23 cellular contexts compared by ENCODE assay signal in the genomic region with DNA sequence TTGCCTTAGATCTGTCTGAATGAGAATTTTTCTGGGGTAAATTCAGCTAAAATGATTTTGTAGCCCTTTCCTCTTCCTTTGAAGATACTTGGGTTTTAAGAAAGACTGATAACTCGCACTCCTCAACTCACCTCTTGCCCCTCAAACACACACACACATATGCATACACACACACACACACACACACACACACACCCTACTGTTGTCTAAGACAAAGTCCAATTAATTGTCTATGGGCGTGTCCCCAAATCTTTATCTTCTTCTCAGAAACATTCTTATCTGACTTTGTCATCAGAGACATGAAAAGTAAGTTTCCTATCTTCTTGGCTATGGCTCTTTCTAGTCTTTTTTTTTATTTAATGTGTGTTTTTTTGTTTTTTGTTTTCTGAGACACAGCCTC. TPM values are rescaled to one million over a fixed set of nuclear protein-coding genes. Genes with fewer than 3 reads are reported as not detected.
DNase-seq lines count a peak whose midpoint lies in the region; ATAC-seq and TF ChIP-seq lines count a peak whose summit lies in the region.
"Had no signal": no experiment of that assay in that cellular context is flagged by ENCODE, and none has a peak within 500 bp of the region (broad histone marks: within the 10 kb centered on the region; RNA-seq: fewer than 3 reads in every experiment).

No MANE protein-coding gene starts in this region.

- peak; percentile 62 to 63 for DNase-seq in Caco-2
- no peak for DNase-seq in T-helper 2 cell treated with Interferon-gamma antibody and Interleukin-4, amounts not matched to agents 5 μg/mL and 100 μg/mL, for 36 hours (ENCODE audit: low spot score)
- DNase-seq in hepatocyte (ENCODE audit: low spot score) = peak; percentile 11
- DNase-seq in neural crest cell (ENCODE audit: low read depth, low spot score) = no peak
- no peak for DNase-seq in mesendoderm
- no peak for DNase-seq in MV-4-11 (lab: John Stamatoyannopoulos, UW)
- DNase-seq: AML-193; CD4-positive, alpha-beta T cell; CD8-positive, alpha-beta T cell; DMS 273 treated with DMSO at 0.1 percent for 48 hours; DMS153; DMS53; DMS79; DND-41; EL; GDM1 had no signal

- H3K27me3 Mint-ChIP-seq in Caco-2 (ENCODE audit: insufficient read depth, unreplicated experiment) (no peaks in the 10 kb centered on the region), neural crest cell (ENCODE audit: low read depth) (no peaks in the 10 kb centered on the region)
- peaks cover 68% of the 10 kb centered on the region for H3K27me3 Mint-ChIP-seq in T-helper 2 cell treated with Interferon-gamma antibody and Interleukin-4, amounts not matched to agents 5 μg/mL and 100 μg/mL, for 36 hours (ENCODE audit: low read depth)

- no peak overlapping the region for H3K4me2 ChIP-seq in hepatocyte
- H3K4me2 ChIP-seq in mesendoderm (ENCODE audit: low read length) = no peak overlapping the region
- H3K4me2 ChIP-seq: A549; BLaER1 treated with 17β-estradiol and CSF1 and Interleukin-3, amounts not matched to agents 10 nM and 100 nM had no signal

- WGBS in hepatocyte (ENCODE audit: low lambda C conversion rate, missing lambda C conversion rate) = 55% methylated on average over 2 of the region's 2 CpGs
- WGBS in mesendoderm (ENCODE audit: extremely low coverage, insufficient coverage, low lambda C conversion rate) = no CpG with 5 or more reads among the region's 2 CpGs

- H3K4me3 Mint-ChIP-seq in Caco-2 (ENCODE audit: unreplicated experiment) = peak overlapping the region; percentile 22
- peak overlapping the region; percentile 16 for H3K4me3 Mint-ChIP-seq in T-helper 2 cell treated with Interferon-gamma antibody and Interleukin-4, amounts not matched to agents 5 μg/mL and 100 μg/mL, for 36 hours
- H3K4me3 Mint-ChIP-seq in neural crest cell = no peak overlapping the region
- H3K4me3 Mint-ChIP-seq: B cell; CD4-positive, alpha-beta T cell; CD8-positive, alpha-beta T cell had no signal

- no peaks in the 10 kb centered on the region for H4K20me1 ChIP-seq in hepatocyte (ENCODE audit: insufficient read depth, poor library complexity, severe bottlenecking)
- H4K20me1 ChIP-seq: BLaER1 treated with 17β-estradiol and CSF1 and Interleukin-3, amounts not matched to agents 10 nM and 100 nM had no signal

- H3K79me1 ChIP-seq in mesendoderm (ENCODE audit: low read length) = no peaks in the 10 kb centered on the region

- H3K56ac ChIP-seq in mesendoderm (ENCODE audit: low read length) = no peak overlapping the region

- H3K9ac ChIP-seq in mesendoderm (ENCODE audit: low read length) = no peak overlapping the region
- H3K9ac ChIP-seq: BLaER1 treated with 17β-estradiol and CSF1 and Interleukin-3, amounts not matched to agents 10 nM and 100 nM had no signal

- CTCF ChIA-PET in Caco-2 (lab: Charles Lee) = no interaction called here

- no peak overlapping the region for H4K5ac ChIP-seq in mesendoderm (ENCODE audit: low read length)

- H3K27ac ChIP-seq in hepatocyte (no peak overlapping the region), mesendoderm (ENCODE audit: low read depth, low read length) (no peak overlapping the region)
- H3K27ac ChIP-seq: 22Rv1; A549; BLaER1 treated with 17β-estradiol and CSF1 and Interleukin-3, amounts not matched to agents 10 nM and 100 nM; C4-2B had no signal

- intact Hi-C loops in Caco-2 (cut with micrococcal nuclease; ENCODE audit: unreplicated experiment) = loop anchor here (2.0 kb wide), 1 partner anchor 28 kb away; no protein-coding TSS in a partner anchor

- H3K36me3 Mint-ChIP-seq in Caco-2 (ENCODE audit: insufficient read depth, unreplicated experiment) = peaks cover 7% of the 10 kb centered on the region
- no peaks in the 10 kb centered on the region for H3K36me3 Mint-ChIP-seq in T-helper 2 cell treated with Interferon-gamma antibody and Interleukin-4, amounts not matched to agents 5 μg/mL and 100 μg/mL, for 36 hours (ENCODE audit: low read depth)
- no peaks in the 10 kb centered on the region for H3K36me3 Mint-ChIP-seq in neural crest cell (ENCODE audit: low read depth)
- H3K36me3 Mint-ChIP-seq: CD8-positive, alpha-beta T cell had no signal

- H2AK5ac ChIP-seq in mesendoderm (ENCODE audit: low read length) = no peak overlapping the region

- H3K23ac ChIP-seq in mesendoderm (ENCODE audit: low read length) = no peak overlapping the region

- H3K36me3 ChIP-seq in Caco-2 (ENCODE audit: control insufficient read depth, insufficient read depth, low read length) (no peaks in the 10 kb centered on the region), hepatocyte (replicated peaks; ENCODE audit: insufficient read depth, low read depth) (no peaks in the 10 kb centered on the region), mesendoderm (ENCODE audit: control insufficient read depth, insufficient read depth, low read length) (no peaks in the 10 kb centered on the region)
- H3K36me3 ChIP-seq: BLaER1 treated with 17β-estradiol and CSF1 and Interleukin-3, amounts not matched to agents 10 nM and 100 nM had no signal

- peaks cover 22% of the 10 kb centered on the region for H3K4me1 ChIP-seq in Caco-2
- no peaks in the 10 kb centered on the region for H3K4me1 ChIP-seq in hepatocyte (ENCODE audit: insufficient read depth)
- H3K4me1 ChIP-seq in mesendoderm (ENCODE audit: control insufficient read depth, low read depth, low read length) = peaks cover 2% of the 10 kb centered on the region

- TF ChIP-seq CTCF in Caco-2 (IDR thresholded peaks at IDR 0.05; ENCODE audit: insufficient read depth in 1 of 2, low read depth in 1 of 2, low read length in 1 of 2, severe bottlenecking in 1 of 2, unreplicated experiment in 1 of 2) (no peak), hepatocyte (IDR thresholded peaks at IDR 0.05; ENCODE audit: poor library complexity) (no peak), neural crest cell (conservative IDR thresholded peaks at IDR 0.05) (no peak)

- POLR2A ChIA-PET in Caco-2 (lab: Charles Lee) = no interaction called here

- no peak overlapping the region for H2BK5ac ChIP-seq in mesendoderm (ENCODE audit: low read length)

- no peak for ATAC-seq in HG03442 (IDR thresholded peaks at IDR 0.05; ENCODE audit: unreplicated experiment)
- ATAC-seq: A549; CD8-positive, alpha-beta T cell; GM12878 had no signal

- H3K4me1 Mint-ChIP-seq in Caco-2 (ENCODE audit: low read depth, unreplicated experiment) (peaks cover 33% of the 10 kb centered on the region), neural crest cell (peaks cover 30% of the 10 kb centered on the region)
- H3K4me1 Mint-ChIP-seq in T-helper 2 cell treated with Interferon-gamma antibody and Interleukin-4, amounts not matched to agents 5 μg/mL and 100 μg/mL, for 36 hours (ENCODE audit: low read depth) = peaks cover 34% of the 10 kb centered on the region
- H3K4me1 Mint-ChIP-seq: B cell had no signal

- H3K4me3 ChIP-seq in Caco-2 (ENCODE audit: low read depth, low read length) (no peak overlapping the region), hepatocyte (no peak overlapping the region), mesendoderm (ENCODE audit: low read length) (no peak overlapping the region)
- H3K4me3 ChIP-seq: A549; BLaER1 treated with 17β-estradiol and CSF1 and Interleukin-3, amounts not matched to agents 10 nM and 100 nM; GM12878 had no signal

- no peak overlapping the region for H3K18ac ChIP-seq in mesendoderm (ENCODE audit: low read length)

- H3K9me3 Mint-ChIP-seq in Caco-2 (ENCODE audit: unreplicated experiment) (no peaks in the 10 kb centered on the region), neural crest cell (no peaks in the 10 kb centered on the region)
- H3K9me3 Mint-ChIP-seq in T-helper 2 cell treated with Interferon-gamma antibody and Interleukin-4, amounts not matched to agents 5 μg/mL and 100 μg/mL, for 36 hours = no peaks in the 10 kb centered on the region
- H3K9me3 Mint-ChIP-seq: CD4-positive, alpha-beta T cell; CD8-positive, alpha-beta T cell had no signal

- BruUV-seq in Caco-2 (replicated peaks; lab: Mats Ljungman, UMichigan) = no TSS peak

- H3K27ac Mint-ChIP-seq in Caco-2 (ENCODE audit: unreplicated experiment) (peak overlapping the region; percentile 83), neural crest cell (ENCODE audit: unreplicated experiment) (peak overlapping the region; percentile 83)
- H3K27ac Mint-ChIP-seq in T-helper 2 cell treated with Interferon-gamma antibody and Interleukin-4, amounts not matched to agents 5 μg/mL and 100 μg/mL, for 36 hours = peak overlapping the region; percentile 8
- H3K27ac Mint-ChIP-seq: B cell; CD4-positive, alpha-beta T cell; CD8-positive, alpha-beta T cell had no signal

- no peaks in the 10 kb centered on the region for H3K9me3 ChIP-seq in Caco-2
- no peaks in the 10 kb centered on the region for H3K9me3 ChIP-seq in hepatocyte (ENCODE audit: low read depth)
- H3K9me3 ChIP-seq: A549 had no signal

- no peak overlapping the region for H2BK15ac ChIP-seq in mesendoderm (replicated peaks; ENCODE audit: low read depth)

- H3K79me2 ChIP-seq in hepatocyte (no peaks in the 10 kb centered on the region), mesendoderm (ENCODE audit: control insufficient read depth, insufficient read depth, low read length) (no peaks in the 10 kb centered on the region)

- no peak overlapping the region for H2BK120ac ChIP-seq in mesendoderm (ENCODE audit: low read depth, low read length)

- H3K9me2 ChIP-seq in hepatocyte (replicated peaks; ENCODE audit: insufficient read depth) = no peaks in the 10 kb centered on the region

- H3K27me3 ChIP-seq in Caco-2 (replicated peaks; ENCODE audit: control insufficient read depth, insufficient read depth, low read length) = no peaks in the 10 kb centered on the region
- no peaks in the 10 kb centered on the region for H3K27me3 ChIP-seq in hepatocyte
- H3K27me3 ChIP-seq in mesendoderm (ENCODE audit: insufficient read depth, low read length, poor library complexity) = no peaks in the 10 kb centered on the region
- H3K27me3 ChIP-seq: BLaER1 treated with 17β-estradiol and CSF1 and Interleukin-3, amounts not matched to agents 10 nM and 100 nM had no signal

- H4K8ac ChIP-seq in mesendoderm (ENCODE audit: low read depth, low read length) = no peak overlapping the region

- H2AFZ ChIP-seq in hepatocyte = no peak overlapping the region

- no peak overlapping the region for H3K4ac ChIP-seq in mesendoderm (ENCODE audit: low read depth, low read length)

RNA-seq across cellular contexts. Expression of gene SMYD2, which starts 36.1 kb away (rescaled TPM):
- total RNA-seq in Caco-2 (2022) (161 and 182 TPM in 2 replicates), hepatocyte (32.7 and 39.8 TPM in 2 replicates), neural crest cell (59.3 and 62.9 TPM in 2 replicates)
- 34.4 and 36.2 TPM in 2 replicates for polyA plus RNA-seq in hepatocyte
- 15.1 TPM for polyA plus RNA-seq in mesendoderm (2013, experiment 1 of 2)
- polyA plus RNA-seq in mesendoderm (2013, experiment 2 of 2) = 16.4 TPM

Comparison
In these comparisons a context has a peak if more than half of its experiments do, and no peak if none do; other contexts are left out.
1. DNase-seq: peak in Caco-2 (2 of 2) and hepatocyte (single experiment); none in T-helper 2 cell treated with Interferon-gamma antibody and Interleukin-4, amounts not matched to agents 5 μg/mL and 100 μg/mL, for 36 hours (single experiment), neural crest cell (single experiment), mesendoderm (single experiment) and MV-4-11 (single experiment).
2. H3K27ac Mint-ChIP-seq: peak in every context shown above with its lines; median percentile 83 in Caco-2; 83 in neural crest cell; 8 in T-helper 2 cell treated with Interferon-gamma antibody and Interleukin-4, amounts not matched to agents 5 μg/mL and 100 μg/mL, for 36 hours.